ENCODE assay signal across 9 cellular contexts in genomic region chr12:43336962-43337555, GRCh38.
DNase-seq lines count a peak whose midpoint lies in the region; ATAC-seq, FAIRE-seq and TF ChIP-seq lines count a peak whose summit lies in the region.
"Had no signal": no experiment of that assay in that cellular context is flagged by ENCODE, and none has a peak within 500 bp of the region (broad histone marks: within the 10 kb centered on the region; RNA-seq: fewer than 3 reads in every experiment).

No MANE protein-coding gene starts in this region.

- H3K4me2 ChIP-seq in GM23248 (ENCODE audit: unreplicated experiment) = no peak overlapping the region

- H3K79me2 ChIP-seq in GM23248 (ENCODE audit: insufficient read depth) = no peaks in the 10 kb centered on the region

- peak; percentile 93 for FAIRE-seq in islet of Langerhans (lab: Jason Lieb, UNC)

- H3K4me3 ChIP-seq in GM23248 (no peak overlapping the region), Peyer's patch (no peak overlapping the region)
- H3K4me3 ChIP-seq: HAP-1 had no signal

- H2AFZ ChIP-seq in GM23248 = no peak overlapping the region

- ATAC-seq in HG02571 (IDR thresholded peaks at IDR 0.05; ENCODE audit: unreplicated experiment) (no peak), GM18867 (IDR thresholded peaks at IDR 0.05; ENCODE audit: unreplicated experiment) (no peak)

- H3K27me3 ChIP-seq in GM23248 (replicated peaks; ENCODE audit: insufficient read depth) = no peaks in the 10 kb centered on the region
- H3K27me3 ChIP-seq in Peyer's patch = no peaks in the 10 kb centered on the region

- H3K9ac ChIP-seq in GM23248 = no peak overlapping the region

- in situ Hi-C loops in GM23248 (cut with MboI) (loop anchor here (10.0 kb wide), 1 partner anchor 862 kb away; no protein-coding TSS in a partner anchor), SK-MEL-5 (cut with HindIII; ENCODE audit: low pct_unique_long_range_greater_than_20kb, low sequenced_read_pairs) (no loop called here)

- TF ChIP-seq CTCF in Peyer's patch (IDR thresholded peaks at IDR 0.05) = peak in 3 of 6 experiments; percentile 26 to 31 (median 30)

- H3F3A ChIP-seq in GM23248 (ENCODE audit: insufficient read depth) = peaks cover 42% of the 10 kb centered on the region

- no peaks in the 10 kb centered on the region for H3K9me2 ChIP-seq in GM23248 (ENCODE audit: insufficient read depth)

- H3K36me3 ChIP-seq in GM23248 (ENCODE audit: low read depth) (no peaks in the 10 kb centered on the region), Peyer's patch (no peaks in the 10 kb centered on the region)
- H3K36me3 ChIP-seq: HAP-1 had no signal

- no peaks in the 10 kb centered on the region for H4K20me1 ChIP-seq in GM23248 (ENCODE audit: insufficient read depth)

- no peaks in the 10 kb centered on the region for H3K9me3 ChIP-seq in GM23248 (ENCODE audit: low read depth)
- no peaks in the 10 kb centered on the region for H3K9me3 ChIP-seq in Peyer's patch
- H3K9me3 ChIP-seq: HAP-1 had no signal

- peak; percentile 10 for DNase-seq in AG08396 (ENCODE audit: low spot score)
- DNase-seq in GM23248 = peak; percentile 67
- DNase-seq in SK-MEL-5 (ENCODE audit: low read depth, low spot score) = peak; percentile 52
- DNase-seq in Peyer's patch = no peak
- DNase-seq in stimulated activated CD4-positive, alpha-beta T cell treated with anti-CD3 and anti-CD28 coated beads, Interleukin-4, amount 100 ng/mL, for 4 hours = no peak

- H3K27ac ChIP-seq in GM23248 (0 out of 2 replicates have a peak overlapping the region, but pooled peaks have one; percentile 52), Peyer's patch (no peak overlapping the region)

- H3K4me1 ChIP-seq in GM23248 (ENCODE audit: insufficient read depth) (peaks cover 57% of the 10 kb centered on the region), Peyer's patch (no peaks in the 10 kb centered on the region)

- TF ChIP-seq POLR2A in Peyer's patch (IDR thresholded peaks at IDR 0.05) = no peak

- WGBS in GM23248 (ENCODE audit: low coverage in 1 of 2, low lambda C conversion rate in 2 of 2, missing lambda C conversion rate in 2 of 2), 2 experiments = 0% methylated on average over 1 of the region's 1 CpG

Comparison
In these comparisons a context has a peak if more than half of its experiments do, and no peak if none do; other contexts are left out.
1. DNase-seq: peak in AG08396 (single experiment), GM23248 (single experiment) and SK-MEL-5 (single experiment); none in Peyer's patch (0 of 3) and stimulated activated CD4-positive, alpha-beta T cell treated with anti-CD3 and anti-CD28 coated beads, Interleukin-4, amount 100 ng/mL, for 4 hours (0 of 2).